Comparison of ENCODE assay signal across 22 cellular contexts in the genomic region with DNA sequence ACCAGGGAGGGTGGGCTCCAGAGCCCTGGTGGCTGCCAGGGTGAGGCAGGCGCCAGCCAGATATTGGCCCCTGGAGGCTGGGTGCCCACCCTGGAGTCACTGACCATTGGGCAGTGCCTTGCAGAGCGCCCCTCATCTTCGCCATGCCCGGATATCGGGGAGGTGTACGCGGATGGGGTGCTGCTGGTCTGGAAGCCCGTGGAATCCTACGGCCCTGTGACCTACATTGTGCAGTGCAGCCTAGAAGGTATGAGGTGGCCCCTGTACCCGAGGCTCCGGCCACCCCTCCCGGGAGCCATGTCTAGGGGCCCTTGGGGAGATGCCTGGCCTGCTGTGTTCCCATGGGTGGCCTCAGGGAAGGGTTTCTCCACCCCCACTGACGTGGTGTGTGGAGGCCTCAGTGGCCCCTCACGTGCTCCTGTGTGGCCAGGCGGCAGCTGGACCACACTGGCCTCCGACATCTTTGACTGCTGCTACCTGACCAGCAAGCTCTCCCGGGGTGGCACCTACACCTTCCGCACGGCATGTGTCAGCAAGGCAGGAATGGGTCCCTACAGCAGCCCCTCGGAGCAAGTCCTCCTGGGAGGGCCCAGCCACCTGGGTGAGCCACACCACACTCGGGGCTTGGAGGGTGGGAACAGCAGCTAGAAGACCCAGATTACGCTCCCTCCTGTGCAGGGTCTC. TPM values are rescaled to one million over a fixed set of nuclear protein-coding genes. Genes with fewer than 3 reads are reported as not detected.
DNase-seq lines count a peak whose midpoint lies in the region; TF ChIP-seq lines count a peak whose summit lies in the region.
"Had no signal": no experiment of that assay in that cellular context is flagged by ENCODE, and none has a peak within 500 bp of the region (broad histone marks: within the 10 kb centered on the region; RNA-seq: fewer than 3 reads in every experiment).

No MANE protein-coding gene starts in this region.

- WGBS in mammary epithelial cell (ENCODE audit: low coverage, missing lambda C conversion rate): 92% methylated on average over 14 of the region's 22 CpGs

- H3K27me3 ChIP-seq in mammary epithelial cell (ENCODE audit: insufficient read depth, low read length): peaks cover 3% of the 10 kb centered on the region
- H3K27me3 ChIP-seq: Peyer's patch, suprapubic skin had no signal

- no peaks in the 10 kb centered on the region for H3K27me3 Mint-ChIP-seq in MCF 10A (ENCODE audit: insufficient read depth, unreplicated experiment)

- H3K4me1 ChIP-seq in mammary epithelial cell (ENCODE audit: insufficient read depth, low read length): peaks cover 19% of the 10 kb centered on the region

- TF ChIP-seq CTCF in MCF 10A (IDR thresholded peaks at IDR 0.05; ENCODE audit: unreplicated experiment) (no peak), mammary epithelial cell (conservative IDR thresholded peaks at IDR 0.05 in 1 of 2, IDR thresholded peaks at IDR 0.05 in 1 of 2; ENCODE audit: extremely low read depth in 1 of 2, insufficient read depth in 1 of 2, low read depth in 1 of 2, low read length in 2 of 2) (no peak), GM20000 (IDR thresholded peaks at IDR 0.05; ENCODE audit: extremely low read depth, missing control alignments) (no peak)

- DNase-seq in MCF 10A (ENCODE audit: unreplicated experiment) (no peak), mammary epithelial cell (no peak), cardiac septum (ENCODE audit: low spot score) (peak; percentile 76), posterior vena cava (ENCODE audit: low spot score) (peak; percentile 78), GM20000 (ENCODE audit: low spot score) (no peak), DMS114 treated with DMSO at 0.1 percent for 48 hours (lab: John Stamatoyannopoulos, UW; ENCODE audit: unreplicated experiment) (no peak), germinal center (ENCODE audit: low spot score) (no peak), NCI-H1417 treated with DMSO at 0.1 percent for 48 hours (lab: John Stamatoyannopoulos, UW) (no peak)
- DNase-seq: activated CD8-positive, alpha-beta memory T cell treated with anti-CD3 and anti-CD28 coated beads for 24 hours; CD4-positive, CD25-positive, alpha-beta regulatory T cell; immature natural killer cell; NCI-H1092; NCI-H69; stimulated activated CD4-positive, alpha-beta T cell treated with anti-CD3 and anti-CD28 coated beads, Interleukin-4, amount 100 ng/mL, for 1 hour had no signal

- in situ Hi-C loops in mammary epithelial cell (cut with MboI; ENCODE audit: low sequenced_read_pairs in 2 of 2): no loop called here

- no peaks in the 10 kb centered on the region for H3K36me3 ChIP-seq in mammary epithelial cell (ENCODE audit: insufficient read depth, low read length)
- H3K36me3 ChIP-seq: neural progenitor cell, Peyer's patch, suprapubic skin had no signal

- no peak overlapping the region for H3K4me3 ChIP-seq in mammary epithelial cell (replicated peaks in 1 of 3; ENCODE audit: insufficient read depth in 1 of 3, low read depth in 2 of 3, low read length in 3 of 3)
- H3K4me3 ChIP-seq: neural progenitor cell, Peyer's patch, suprapubic skin had no signal

- dilution Hi-C loops in mammary epithelial cell (cut with HindIII; ENCODE audit: low sequenced_read_pairs): no loop called here

- CTCF ChIA-PET in MCF 10A (lab: Yijun Ruan, JAX): interaction anchor here (1.0 kb wide), 1 partner anchor 80 kb away, joined by 3 read pairs; no protein-coding TSS in a partner anchor
- CTCF ChIA-PET in mammary epithelial cell (lab: Charles Lee; ENCODE audit: low non-redundant PET): no interaction called here

- no peak overlapping the region for H3K27ac ChIP-seq in mammary epithelial cell (ENCODE audit: insufficient read depth, low read depth, low read length)
- H3K27ac ChIP-seq: 22Rv1, KMS-11, neural progenitor cell, suprapubic skin had no signal

- peaks cover 21% of the 10 kb centered on the region for H3K4me1 Mint-ChIP-seq in MCF 10A (ENCODE audit: insufficient read depth, unreplicated experiment)

- POLR2A ChIA-PET in MCF 10A (lab: Yijun Ruan, JAX): interaction anchor here (0.6 to 1.5 kb wide), 4 partner anchors 29 to 139 kb away, joined by 3 to 8 read pairs (median 4); partner anchors contain the start of gene TRIM11

- no peak overlapping the region for H3K4me3 Mint-ChIP-seq in MCF 10A (ENCODE audit: unreplicated experiment)
- H3K4me3 Mint-ChIP-seq: CD4-positive, CD25-positive, alpha-beta regulatory T cell had no signal

- H3K79me2 ChIP-seq in mammary epithelial cell (ENCODE audit: insufficient read depth, low read length): no peaks in the 10 kb centered on the region

- H3K27ac Mint-ChIP-seq in MCF 10A (ENCODE audit: low read depth, unreplicated experiment): peak overlapping the region; percentile 65
- H3K27ac Mint-ChIP-seq: activated T-helper 1 cell treated with anti-CD3 and anti-CD28 coated beads, Interleukin-12 subunit alpha, Interleukin-12 subunit beta, Interleukin-2, Interleukin-4 antibody, amounts not matched to agents 30 ng/mL and 10 ng/mL and 1 ng/mL, durations not matched to agents 14 hours and 24 hours and 36 hours; CD4-positive, CD25-positive, alpha-beta regulatory T cell; immature natural killer cell; neural progenitor cell had no signal

- H3K4me2 ChIP-seq in mammary epithelial cell (ENCODE audit: insufficient read depth, low read depth, low read length): no peak overlapping the region
- H3K4me2 ChIP-seq: KMS-11, neural progenitor cell had no signal

- intact Hi-C loops in MCF 10A (cut with micrococcal nuclease) (loop anchor here (5.0 kb wide), 2 partner anchors 127 to 163 kb away; no protein-coding TSS in a partner anchor), mammary epithelial cell (cut with micrococcal nuclease) (no loop called here), cardiac septum (cut with DNase I) (no loop called here), posterior vena cava (cut with DNase I) (no loop called here)

- BruUV-seq in MCF 10A (replicated peaks; lab: Mats Ljungman, UMichigan) (no TSS peak), mammary epithelial cell (replicated peaks; lab: Mats Ljungman, UMichigan) (no TSS peak)

- no peak overlapping the region for H3K9ac ChIP-seq in mammary epithelial cell (ENCODE audit: insufficient read depth, low read length)
- H3K9ac ChIP-seq: KMS-11, neural progenitor cell had no signal

- no peaks in the 10 kb centered on the region for H3K9me3 Mint-ChIP-seq in MCF 10A (ENCODE audit: unreplicated experiment)
- H3K9me3 Mint-ChIP-seq: activated T-helper 1 cell treated with anti-CD3 and anti-CD28 coated beads, Interleukin-12 subunit alpha, Interleukin-12 subunit beta, Interleukin-2, Interleukin-4 antibody, amounts not matched to agents 30 ng/mL and 10 ng/mL and 1 ng/mL, durations not matched to agents 14 hours and 24 hours and 36 hours; CD4-positive, CD25-positive, alpha-beta regulatory T cell; immature natural killer cell; neural progenitor cell had no signal

- no peaks in the 10 kb centered on the region for H4K20me1 ChIP-seq in mammary epithelial cell (ENCODE audit: insufficient read depth, low read length)

- no peaks in the 10 kb centered on the region for H3K9me3 ChIP-seq in mammary epithelial cell (replicated peaks; ENCODE audit: insufficient read depth, low read length)
- H3K9me3 ChIP-seq: Peyer's patch, suprapubic skin had no signal

- H2AFZ ChIP-seq in mammary epithelial cell (ENCODE audit: low read depth, low read length): no peak overlapping the region
- H2AFZ ChIP-seq: neural progenitor cell had no signal

- H3K36me3 Mint-ChIP-seq in MCF 10A (ENCODE audit: insufficient read depth, unreplicated experiment): no peaks in the 10 kb centered on the region
- H3K36me3 Mint-ChIP-seq: immature natural killer cell, neural progenitor cell had no signal

RNA-seq across cellular contexts. Expression of gene TRIM11, which starts 30.9 kb away (rescaled TPM):
- total RNA-seq in MCF 10A (2022): 56.5 and 60.3 TPM in 2 replicates
- 10 to 100 TPM; 29.8 to 39.6 TPM for total RNA-seq in mammary epithelial cell
- 17.3 TPM for polyA plus RNA-seq in mammary epithelial cell
- 34.0 TPM for polyA minus RNA-seq in mammary epithelial cell
- total RNA-seq in cardiac septum: 7.3 TPM
- 10 to 100 TPM; 12.7 to 13.3 TPM for total RNA-seq in posterior vena cava

RNA-seq across cellular contexts. Expression of gene TRIM17, which starts 40.9 kb away (rescaled TPM):
- total RNA-seq in MCF 10A (2022): not detected in 2 replicates
- total RNA-seq in mammary epithelial cell: 1 to 10 TPM; 1.9 to 6.7 TPM
- polyA plus RNA-seq in mammary epithelial cell: 0.27 TPM
- not detected for polyA minus RNA-seq in mammary epithelial cell
- total RNA-seq in cardiac septum: 0.46 TPM
- total RNA-seq in posterior vena cava: 1 to 10 TPM in 1 of 2 donors, under 1 TPM in 1; 0.38 to 1.9 TPM
- total RNA-seq: Daoy, glomerular endothelial cell had no signal

Comparison
In these comparisons a context has a peak if more than half of its experiments do, and no peak if none do; other contexts are left out.
1. DNase-seq: peak in cardiac septum (single experiment) and posterior vena cava (single experiment); none in MCF 10A (single experiment), mammary epithelial cell (single experiment), GM20000 (single experiment), DMS114 treated with DMSO at 0.1 percent for 48 hours (single experiment), germinal center (single experiment) and NCI-H1417 treated with DMSO at 0.1 percent for 48 hours (single experiment).